ENCODE assay signal across 22 cellular contexts in genomic region chr2:200223385-200223784, GRCh38.
DNase-seq lines count a peak whose midpoint lies in the region; ATAC-seq and TF ChIP-seq lines count a peak whose summit lies in the region.
"Had no signal": no experiment of that assay in that cellular context is flagged by ENCODE, and none has a peak within 500 bp of the region (broad histone marks: within the 10 kb centered on the region; RNA-seq: fewer than 3 reads in every experiment).

No MANE protein-coding gene starts in this region.

- intact Hi-C loops in IMR-90 (cut with micrococcal nuclease) (no loop called here), PC-3 (cut with micrococcal nuclease) (no loop called here)

- DNase-seq in BJ (ENCODE audit: low read depth): peak; percentile 9
- peak; percentile 28 for DNase-seq in IMR-90
- DNase-seq in fibroblast of peridontal ligament (ENCODE audit: extremely low read depth): peak; percentile 92
- peak; percentile 80 for DNase-seq in renal cortical epithelial cell (ENCODE audit: low read depth)
- DNase-seq in PC-3: no peak
- no peak for DNase-seq in activated CD4-positive, alpha-beta memory T cell treated with anti-CD3 and anti-CD28 coated beads, Interleukin-2, amount 10 ng/mL, durations not matched to agents 7 days and 5 days
- no peak for DNase-seq in CD8-positive, alpha-beta memory T cell
- DNase-seq: activated naive CD4-positive, alpha-beta T cell treated with anti-CD3 and anti-CD28 coated beads for 36 hours; activated T-cell treated with anti-CD3 and anti-CD28 coated beads, Interleukin-2, amount 50 U/mL, for 4 hours; COR-L47; effector memory CD8-positive, alpha-beta T cell; foreskin keratinocyte; hippocampal formation; NCI-H1436; NCI-H2171; NCI-H526 treated with DMSO at 0.1 percent for 48 hours; stimulated activated CD8-positive, alpha-beta memory T cell treated with anti-CD3 and anti-CD28 coated beads, Interleukin-4, amount 100 ng/mL, for 48 hours had no signal

- H3K27ac ChIP-seq in IMR-90 (ENCODE audit: insufficient read depth, low read length) (no peak overlapping the region), PC-3 (ENCODE audit: low read length) (no peak overlapping the region)
- H3K27ac ChIP-seq in CD8-positive, alpha-beta memory T cell (ENCODE audit: low read depth, low read length): no peak overlapping the region
- H3K27ac ChIP-seq: foreskin keratinocyte, suprapubic skin had no signal

- no peaks in the 10 kb centered on the region for H3K79me1 ChIP-seq in IMR-90 (ENCODE audit: low read depth in 1 of 2, low read length in 2 of 2)

- H4K20me1 ChIP-seq in IMR-90 (ENCODE audit: insufficient read depth, low read length) (no peaks in the 10 kb centered on the region), PC-3 (ENCODE audit: low read length) (no peaks in the 10 kb centered on the region)

- H3K36me3 ChIP-seq in BJ (ENCODE audit: control insufficient read depth, insufficient read depth, low read length) (no peaks in the 10 kb centered on the region), IMR-90 (ENCODE audit: control insufficient read depth, insufficient read depth, low read length) (no peaks in the 10 kb centered on the region), PC-3 (ENCODE audit: low read depth, low read length) (no peaks in the 10 kb centered on the region)
- H3K36me3 ChIP-seq in CD8-positive, alpha-beta memory T cell (ENCODE audit: insufficient read depth, low read length): no peaks in the 10 kb centered on the region
- H3K36me3 ChIP-seq: suprapubic skin had no signal

- no peaks in the 10 kb centered on the region for H3K9me3 ChIP-seq in IMR-90 (ENCODE audit: control insufficient read depth, insufficient read depth, low read length)
- no peaks in the 10 kb centered on the region for H3K9me3 ChIP-seq in PC-3 (ENCODE audit: low read length)
- H3K9me3 ChIP-seq in CD8-positive, alpha-beta memory T cell (ENCODE audit: low read length): no peaks in the 10 kb centered on the region
- H3K9me3 ChIP-seq: suprapubic skin had no signal

- no peak overlapping the region for H3K56ac ChIP-seq in IMR-90 (ENCODE audit: extremely low read depth, insufficient read depth, low read length)

- TF ChIP-seq RAD21 in IMR-90 (IDR thresholded peaks at IDR 0.05; ENCODE audit: low read length): no peak

- no peak overlapping the region; a peak in 1 of 4 replicates for H4K8ac ChIP-seq in IMR-90 (ENCODE audit: low read depth in 2 of 2, low read length in 2 of 2)

- no peak overlapping the region for H2AK5ac ChIP-seq in IMR-90 (ENCODE audit: low read depth, low read length)

- H3K4me3 Mint-ChIP-seq in activated CD4-positive, alpha-beta memory T cell treated with anti-CD3 and anti-CD28 coated beads, Interleukin-2, amount 10 ng/mL, durations not matched to agents 7 days and 5 days: no peak overlapping the region
- H3K4me3 Mint-ChIP-seq in CD8-positive, alpha-beta memory T cell: no peak overlapping the region
- H3K4me3 Mint-ChIP-seq: activated naive CD4-positive, alpha-beta T cell treated with anti-CD3 and anti-CD28 coated beads for 36 hours; activated T-cell treated with anti-CD3 and anti-CD28 coated beads, Interleukin-2, amount 50 U/mL, for 4 hours; effector memory CD8-positive, alpha-beta T cell; memory B cell; natural killer cell treated with Interleukin-12 subunit alpha and Interleukin-12 subunit beta and Interleukin-15 and Interleukin-18, amount 100 ng/mL, for 72 hours had no signal

- no peak overlapping the region for H3K4me2 ChIP-seq in IMR-90 (ENCODE audit: low read depth, low read length)
- no peak overlapping the region for H3K4me2 ChIP-seq in PC-3 (ENCODE audit: low read length)

- H2BK5ac ChIP-seq in IMR-90 (ENCODE audit: low read depth, low read length, poor library complexity, severe bottlenecking): no peak overlapping the region

- H2AK9ac ChIP-seq in IMR-90 (replicated peaks; ENCODE audit: low read depth, low read length, poor library complexity): no peak overlapping the region

- H2AFZ ChIP-seq in IMR-90 (replicated peaks; ENCODE audit: low read length, poor library complexity) (no peak overlapping the region), PC-3 (ENCODE audit: low read length) (no peak overlapping the region)

- H3F3A ChIP-seq in PC-3 (ENCODE audit: low read length, unreplicated experiment): no peaks in the 10 kb centered on the region

- no peaks in the 10 kb centered on the region for H3K27me3 ChIP-seq in BJ (ENCODE audit: control insufficient read depth, insufficient read depth, low read length)
- peaks cover 4% of the 10 kb centered on the region; the same call in 1 of the 2 replicates for H3K27me3 ChIP-seq in IMR-90 (ENCODE audit: control insufficient read depth, insufficient read depth, low read length)
- H3K27me3 ChIP-seq in PC-3 (ENCODE audit: low read length): no peaks in the 10 kb centered on the region
- no peaks in the 10 kb centered on the region for H3K27me3 ChIP-seq in CD8-positive, alpha-beta memory T cell (ENCODE audit: insufficient read depth, low read length, poor library complexity, severe bottlenecking)
- H3K27me3 ChIP-seq: foreskin keratinocyte, suprapubic skin had no signal

- in situ Hi-C loops in IMR-90 (cut with MboI; ENCODE audit: low sequenced_read_pairs): no loop called here

- H4K5ac ChIP-seq in IMR-90 (ENCODE audit: low read depth, low read length): no peak overlapping the region

- H3K9me3 Mint-ChIP-seq in activated CD4-positive, alpha-beta memory T cell treated with anti-CD3 and anti-CD28 coated beads, Interleukin-2, amount 10 ng/mL, durations not matched to agents 7 days and 5 days: no peaks in the 10 kb centered on the region
- peaks cover 0 to 2% (median 0%) of the 10 kb centered on the region in 5 donors for H3K9me3 Mint-ChIP-seq in CD8-positive, alpha-beta memory T cell
- H3K9me3 Mint-ChIP-seq: activated naive CD4-positive, alpha-beta T cell treated with anti-CD3 and anti-CD28 coated beads for 36 hours; activated T-cell treated with anti-CD3 and anti-CD28 coated beads, Interleukin-2, amount 50 U/mL, for 4 hours; effector memory CD8-positive, alpha-beta T cell had no signal

- no peak overlapping the region for H3K9ac ChIP-seq in IMR-90 (ENCODE audit: low read depth, low read length)
- H3K9ac ChIP-seq in PC-3 (ENCODE audit: low read length): no peak overlapping the region

- CTCF ChIA-PET in BJ (lab: Yijun Ruan, JAX) (interaction anchor here (1.1 kb wide), 1 partner anchor 20 kb away, joined by 3 read pairs; no protein-coding TSS in a partner anchor), IMR-90 (lab: Yijun Ruan, JAX) (interaction anchor here (1.0 kb wide), 1 partner anchor 10 kb away, joined by 3 read pairs; no protein-coding TSS in a partner anchor), PC-3 (lab: Charles Lee) (no interaction called here)
- CTCF ChIA-PET in activated CD4-positive, alpha-beta memory T cell treated with anti-CD3 and anti-CD28 coated beads, Interleukin-2, amount 10 ng/mL, durations not matched to agents 7 days and 5 days (lab: Charles Lee): no interaction called here
- CTCF ChIA-PET in CD8-positive, alpha-beta memory T cell (lab: Charles Lee): no interaction called here

- TF ChIP-seq CTCF in BJ (IDR thresholded peaks at IDR 0.05; ENCODE audit: insufficient read depth, low read depth, low read length) (no peak), IMR-90 (conservative IDR thresholded peaks at IDR 0.05; ENCODE audit: low read depth, low read length) (no peak), PC-3 (conservative IDR thresholded peaks at IDR 0.05; ENCODE audit: low read depth, low read length) (no peak)

- WGBS in IMR-90 (ENCODE audit: extremely low coverage in 2 of 2, insufficient read length in 1 of 2), 2 experiments: 80% methylated on average over 1 of the region's 2 CpGs; no CpG with 5 or more reads in 1 of the 2 experiments

- no peaks in the 10 kb centered on the region; the same call in 1 of the 2 replicates for H3K9me1 ChIP-seq in IMR-90 (ENCODE audit: insufficient read depth, low read length)

- H3K4me3 ChIP-seq in BJ (ENCODE audit: low read depth, low read length): no peak overlapping the region
- no peak overlapping the region for H3K4me3 ChIP-seq in IMR-90 (ENCODE audit: insufficient read depth, low read depth, low read length)
- H3K4me3 ChIP-seq in PC-3 (ENCODE audit: low read length): no peak overlapping the region
- H3K4me3 ChIP-seq in CD8-positive, alpha-beta memory T cell (ENCODE audit: low read length): no peak overlapping the region
- H3K4me3 ChIP-seq: suprapubic skin had no signal

- POLR2A ChIA-PET in BJ (lab: Charles Lee) (no interaction called here), IMR-90 (lab: Charles Lee; ENCODE audit: unreplicated experiment) (interaction anchor here (0.5 kb wide), 1 partner anchor 21 kb away, joined by 13 read pairs; no protein-coding TSS in a partner anchor), PC-3 (lab: Charles Lee; ENCODE audit: unreplicated experiment) (no interaction called here)
- POLR2A ChIA-PET in activated CD4-positive, alpha-beta memory T cell treated with anti-CD3 and anti-CD28 coated beads, Interleukin-2, amount 10 ng/mL, durations not matched to agents 7 days and 5 days (lab: Charles Lee): no interaction called here
- POLR2A ChIA-PET in CD8-positive, alpha-beta memory T cell (lab: Charles Lee): no interaction called here

- no TSS peak for BruUV-seq in IMR-90 (replicated peaks; lab: Mats Ljungman, UMichigan)
- no TSS peak for BruUV-seq in PC-3 (replicated peaks; lab: Mats Ljungman, UMichigan)

- no peak overlapping the region for H4K91ac ChIP-seq in IMR-90 (ENCODE audit: insufficient read depth, low read depth, low read length)

- no peaks in the 10 kb centered on the region for H3K79me2 ChIP-seq in PC-3 (ENCODE audit: low read length)

- dilution Hi-C loops in IMR-90 (cut with HindIII; ENCODE audit: low sequenced_read_pairs, unreplicated experiment): no loop called here

- H3K27ac Mint-ChIP-seq in activated CD4-positive, alpha-beta memory T cell treated with anti-CD3 and anti-CD28 coated beads, Interleukin-2, amount 10 ng/mL, durations not matched to agents 7 days and 5 days: no peak overlapping the region
- H3K27ac Mint-ChIP-seq in CD8-positive, alpha-beta memory T cell: no peak overlapping the region
- H3K27ac Mint-ChIP-seq: activated naive CD4-positive, alpha-beta T cell treated with anti-CD3 and anti-CD28 coated beads for 36 hours; effector memory CD8-positive, alpha-beta T cell; memory B cell; natural killer cell treated with Interleukin-12 subunit alpha and Interleukin-12 subunit beta and Interleukin-15 and Interleukin-18, amount 100 ng/mL, for 72 hours; progenitor cell of endocrine pancreas had no signal

- peak; percentile 29 for ATAC-seq in IMR-90 (ENCODE audit: low read depth)
- no peak for ATAC-seq in PC-3
- ATAC-seq in HG03439 (IDR thresholded peaks at IDR 0.05; ENCODE audit: unreplicated experiment): no peak
- ATAC-seq: activated T-cell treated with anti-CD3 and anti-CD28 coated beads, Interleukin-2, amount 50 U/mL, for 4 hours; effector memory CD8-positive, alpha-beta T cell; foreskin keratinocyte; natural killer cell treated with Interleukin-12 subunit alpha and Interleukin-12 subunit beta and Interleukin-15 and Interleukin-18, amount 100 ng/mL, for 72 hours had no signal

- H3K4me1 ChIP-seq in IMR-90 (ENCODE audit: control insufficient read depth, insufficient read depth, low read length) (peaks cover 4% of the 10 kb centered on the region), PC-3 (ENCODE audit: insufficient read depth, low read length) (peaks cover 15% of the 10 kb centered on the region)
- no peaks in the 10 kb centered on the region for H3K4me1 ChIP-seq in CD8-positive, alpha-beta memory T cell (ENCODE audit: insufficient read depth, low read length)
- H3K4me1 ChIP-seq: foreskin keratinocyte, suprapubic skin had no signal

- no peak overlapping the region for H3K4ac ChIP-seq in IMR-90 (ENCODE audit: low read depth, low read length)

- H2BK120ac ChIP-seq in IMR-90 (ENCODE audit: low read depth, low read length): no peak overlapping the region

- 0 out of 2 replicates have a peak overlapping the region, but pooled peaks have one; percentile 39 for H3K23ac ChIP-seq in IMR-90 (ENCODE audit: low read depth, low read length)

- H3K36me3 Mint-ChIP-seq in activated CD4-positive, alpha-beta memory T cell treated with anti-CD3 and anti-CD28 coated beads, Interleukin-2, amount 10 ng/mL, durations not matched to agents 7 days and 5 days (ENCODE audit: low read depth): no peaks in the 10 kb centered on the region
- no peaks in the 10 kb centered on the region for H3K36me3 Mint-ChIP-seq in CD8-positive, alpha-beta memory T cell
- H3K36me3 Mint-ChIP-seq: memory B cell; natural killer cell treated with Interleukin-12 subunit alpha and Interleukin-12 subunit beta and Interleukin-15 and Interleukin-18, amount 100 ng/mL, for 72 hours had no signal

- no peak overlapping the region for H2BK20ac ChIP-seq in IMR-90 (ENCODE audit: low read depth, low read length)

- peaks cover 18% of the 10 kb centered on the region for H3K27me3 Mint-ChIP-seq in activated CD4-positive, alpha-beta memory T cell treated with anti-CD3 and anti-CD28 coated beads, Interleukin-2, amount 10 ng/mL, durations not matched to agents 7 days and 5 days
- peaks cover 4 to 20% of the 10 kb centered on the region in 2 donors for H3K27me3 Mint-ChIP-seq in CD8-positive, alpha-beta memory T cell
- H3K27me3 Mint-ChIP-seq: progenitor cell of endocrine pancreas had no signal

- no peak overlapping the region for H3K14ac ChIP-seq in IMR-90 (replicated peaks; ENCODE audit: low read depth, low read length)

- no peak for TF ChIP-seq POLR2A in IMR-90 (IDR thresholded peaks at IDR 0.05; ENCODE audit: low read depth, low read length)

- no peaks in the 10 kb centered on the region for H3K9me2 ChIP-seq in PC-3 (replicated peaks; ENCODE audit: low read length)

- H3K4me1 Mint-ChIP-seq in activated CD4-positive, alpha-beta memory T cell treated with anti-CD3 and anti-CD28 coated beads, Interleukin-2, amount 10 ng/mL, durations not matched to agents 7 days and 5 days: no peaks in the 10 kb centered on the region
- peaks cover 0 to 5% (median 0%) of the 10 kb centered on the region in 3 donors for H3K4me1 Mint-ChIP-seq in CD8-positive, alpha-beta memory T cell
- H3K4me1 Mint-ChIP-seq: memory B cell had no signal

- H3K18ac ChIP-seq in IMR-90 (ENCODE audit: low read depth, low read length): no peak overlapping the region

- H2BK15ac ChIP-seq in IMR-90 (ENCODE audit: low read depth, low read length): 0 out of 3 replicates have a peak overlapping the region, but pooled peaks have one; percentile 3

Comparison
In these comparisons a context has a peak if more than half of its experiments do, and no peak if none do; other contexts are left out.
1. DNase-seq: peak in BJ (single experiment), IMR-90 (single experiment), fibroblast of peridontal ligament (single experiment) and renal cortical epithelial cell (single experiment); none in PC-3 (single experiment), activated CD4-positive, alpha-beta memory T cell treated with anti-CD3 and anti-CD28 coated beads, Interleukin-2, amount 10 ng/mL, durations not matched to agents 7 days and 5 days (single experiment) and CD8-positive, alpha-beta memory T cell (0 of 5).
2. CTCF ChIA-PET loops: an anchor here in BJ (1.1 kb wide) and IMR-90 (1.0 kb wide); none called in PC-3, activated CD4-positive, alpha-beta memory T cell treated with anti-CD3 and anti-CD28 coated beads, Interleukin-2, amount 10 ng/mL, durations not matched to agents 7 days and 5 days and CD8-positive, alpha-beta memory T cell.